In the genomic region with DNA sequence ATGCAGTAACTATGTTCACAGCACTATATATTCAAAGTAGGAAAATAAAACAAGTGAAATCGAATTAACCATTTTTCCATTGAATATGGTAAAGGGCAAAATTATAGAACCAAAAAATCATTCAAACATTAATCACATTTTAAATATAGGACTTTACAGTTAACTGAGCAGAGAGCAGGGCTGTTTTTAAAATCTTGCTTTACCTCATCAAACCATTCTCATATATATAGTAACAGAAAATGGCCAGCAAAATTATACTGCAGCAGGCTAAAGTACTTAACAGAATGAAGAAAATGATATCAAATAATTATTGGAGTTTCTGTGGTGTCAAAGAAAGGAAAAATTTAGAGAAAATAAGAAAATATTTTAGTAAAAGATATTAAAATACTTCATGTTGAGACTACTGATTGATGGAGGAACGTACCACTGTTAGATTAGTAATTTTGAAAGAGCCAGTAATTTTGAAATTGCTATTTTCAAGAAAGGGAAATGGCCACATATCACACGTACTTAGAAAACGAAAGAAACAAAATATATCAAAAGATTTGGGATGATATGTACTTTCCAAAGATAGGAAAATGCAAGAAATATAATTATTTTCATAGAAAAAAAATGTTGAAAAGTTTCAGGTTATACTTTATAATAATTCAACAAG, we compare ENCODE assay signal across 18 cellular contexts.
DNase-seq lines count a peak whose midpoint lies in the region; ATAC-seq and TF ChIP-seq lines count a peak whose summit lies in the region.
"Had no signal": no experiment of that assay in that cellular context is flagged by ENCODE, and none has a peak within 500 bp of the region (broad histone marks: within the 10 kb centered on the region; RNA-seq: fewer than 3 reads in every experiment).

No MANE protein-coding gene starts in this region.

- TF ChIP-seq CTCF in hepatocyte (IDR thresholded peaks at IDR 0.05; ENCODE audit: poor library complexity) (no peak), OCI-LY7 (conservative IDR thresholded peaks at IDR 0.05; ENCODE audit: low read length) (no peak)

- intact Hi-C loops in OCI-LY7 (cut with micrococcal nuclease; ENCODE audit: unreplicated experiment) = no loop called here

- POLR2A ChIA-PET in OCI-LY7 (lab: Charles Lee) = no interaction called here

- CTCF ChIA-PET in OCI-LY7 (lab: Charles Lee; ENCODE audit: unreplicated experiment) = no interaction called here

- H3K27ac ChIP-seq in hepatocyte = no peak overlapping the region
- H3K27ac ChIP-seq in OCI-LY7 (ENCODE audit: low read depth, low read length, poor library complexity, severe bottlenecking) = no peak overlapping the region
- H3K27ac ChIP-seq: right atrium auricular region, vagina had no signal

- H3K4me3 ChIP-seq in hepatocyte = no peak overlapping the region
- H3K4me3 ChIP-seq in OCI-LY7 (ENCODE audit: low read depth, low read length, poor library complexity, severe bottlenecking) = no peak overlapping the region
- H3K4me3 ChIP-seq: mucosa of descending colon, right atrium auricular region, vagina had no signal

- H3K79me2 ChIP-seq in hepatocyte = no peaks in the 10 kb centered on the region
- H3K79me2 ChIP-seq in OCI-LY7 (ENCODE audit: insufficient read depth, low read depth, low read length) = no peaks in the 10 kb centered on the region

- H3K9me3 ChIP-seq in hepatocyte (ENCODE audit: low read depth) = no peaks in the 10 kb centered on the region
- no peaks in the 10 kb centered on the region for H3K9me3 ChIP-seq in OCI-LY7 (ENCODE audit: low read length)
- H3K9me3 ChIP-seq: mucosa of descending colon, right atrium auricular region, vagina had no signal

- H3K27me3 ChIP-seq in hepatocyte = no peaks in the 10 kb centered on the region
- H3K27me3 ChIP-seq: right atrium auricular region, vagina had no signal

- H2AFZ ChIP-seq in hepatocyte (no peak overlapping the region), OCI-LY7 (ENCODE audit: low read length) (no peak overlapping the region)

- H3K36me3 ChIP-seq in hepatocyte (replicated peaks; ENCODE audit: insufficient read depth, low read depth) (no peaks in the 10 kb centered on the region), OCI-LY7 (ENCODE audit: insufficient read depth, low read length) (no peaks in the 10 kb centered on the region)
- H3K36me3 ChIP-seq: right atrium auricular region, vagina had no signal

- H4K20me1 ChIP-seq in hepatocyte (ENCODE audit: insufficient read depth, poor library complexity, severe bottlenecking) (no peaks in the 10 kb centered on the region), OCI-LY7 (ENCODE audit: insufficient read depth, low read length) (no peaks in the 10 kb centered on the region)

- WGBS in hepatocyte (ENCODE audit: low lambda C conversion rate, missing lambda C conversion rate) = 70% methylated on average over 4 of the region's 4 CpGs

- H3K4me2 ChIP-seq in hepatocyte (no peak overlapping the region), OCI-LY7 (ENCODE audit: low read length) (no peak overlapping the region)

- ATAC-seq in GM18517 (IDR thresholded peaks at IDR 0.05; ENCODE audit: unreplicated experiment) (peak; percentile 81), GM21390 (IDR thresholded peaks at IDR 0.05; ENCODE audit: unreplicated experiment) (peak; percentile 88), HG02884 (IDR thresholded peaks at IDR 0.05; ENCODE audit: unreplicated experiment) (peak; percentile 92), HG03558 (IDR thresholded peaks at IDR 0.05; ENCODE audit: extremely low read depth, unreplicated experiment) (peak; percentile 61)
- ATAC-seq: effector memory CD8-positive, alpha-beta T cell; left cardiac atrium; mucosa of descending colon had no signal

- no TSS peak for BruUV-seq in OCI-LY7 (replicated peaks; lab: Mats Ljungman, UMichigan)

- DNase-seq in NCI-H510A treated with DMSO at 0.1 percent for 48 hours (lab: John Stamatoyannopoulos, UW) (no peak), hepatocyte (ENCODE audit: low spot score) (no peak), HPDE6-E6E7 (ENCODE audit: extremely low spot score) (no peak), OCI-LY7 (ENCODE audit: low spot score) (no peak)
- DNase-seq: activated CD4-positive, alpha-beta T cell treated with anti-CD3 and anti-CD28 coated beads, Interleukin-2, amount 50 U/mL, for 4 hours; caudate nucleus; effector memory CD8-positive, alpha-beta T cell; left cardiac atrium; mucosa of descending colon; NCI-H2081; NCI-H82; RPMI8226 had no signal

- H3K9me2 ChIP-seq in hepatocyte (replicated peaks; ENCODE audit: insufficient read depth) = no peaks in the 10 kb centered on the region
- H3K9me2 ChIP-seq in OCI-LY7 (ENCODE audit: insufficient read depth, low read length) = no peaks in the 10 kb centered on the region

- H3K4me1 ChIP-seq in hepatocyte (ENCODE audit: insufficient read depth) = no peaks in the 10 kb centered on the region
- H3K4me1 ChIP-seq in OCI-LY7 (ENCODE audit: insufficient read depth, low read length, poor library complexity, severe bottlenecking) = no peaks in the 10 kb centered on the region
- H3K4me1 ChIP-seq: right atrium auricular region, vagina had no signal
